In genomic region chr10:87635498-87636312, GRCh38 we compare ENCODE assay signal across 1 cellular context.
TF ChIP-seq lines count a peak whose summit lies in the region.

No MANE protein-coding gene starts in this region.

TF ChIP-seq in HepG2, 621 proteins besides CTCF, POLR2A, EP300 and RAD21 (continued from another document and continues in another):
- TF ChIP-seq ARID5B (CRISPR knock-in tag; IDR thresholded peaks at IDR 0.05) (peak; percentile 38; the same call in 1 of the 2 replicates), ZNF546 (CRISPR knock-in tag; conservative IDR thresholded peaks at IDR 0.05) (no peak), FOSL2 (CRISPR knock-in tag; IDR thresholded peaks at IDR 0.05) (peak; percentile 92), ZNF441 (CRISPR knock-in tag; IDR thresholded peaks at IDR 0.05; ENCODE audit: borderline replicate concordance) (no peak), JUND (CRISPR knock-in tag; IDR thresholded peaks at IDR 0.05) (peak; percentile 37; the same call in 1 of the 2 replicates), ZFAT (CRISPR knock-in tag; conservative IDR thresholded peaks at IDR 0.05) (no peak), SOX5 (CRISPR knock-in tag; IDR thresholded peaks at IDR 0.05; ENCODE audit: borderline replicate concordance) (no peak), SSRP1 (CRISPR knock-in tag; IDR thresholded peaks at IDR 0.05) (no peak), MTF2 (CRISPR knock-in tag; IDR thresholded peaks at IDR 0.05; ENCODE audit: borderline replicate concordance) (no peak), MAZ (IDR thresholded peaks at IDR 0.05; ENCODE audit: borderline replicate concordance, low read depth, low read length) (no peak), MAZ (CRISPR knock-in tag; IDR thresholded peaks at IDR 0.05; ENCODE audit: low read depth) (no peak), MAFF (IDR thresholded peaks at IDR 0.05; ENCODE audit: low read depth, low read length) (no peak), REPIN1 (CRISPR knock-in tag; IDR thresholded peaks at IDR 0.05; ENCODE audit: borderline replicate concordance, low read depth) (no peak), ZNF569 (CRISPR knock-in tag; IDR thresholded peaks at IDR 0.05; ENCODE audit: borderline replicate concordance) (no peak), MAX (IDR thresholded peaks at IDR 0.05) (0 out of 2 replicates have a peak, but pooled peaks have one; percentile 19), ZNF10 (CRISPR knock-in tag; IDR thresholded peaks at IDR 0.05; ENCODE audit: borderline replicate concordance, low read depth) (no peak), AHDC1 (CRISPR knock-in tag; IDR thresholded peaks at IDR 0.05; ENCODE audit: borderline replicate concordance) (0 out of 2 replicates have a peak, but pooled peaks have one; percentile 32), ZNF674 (CRISPR knock-in tag; IDR thresholded peaks at IDR 0.05; ENCODE audit: low read depth) (no peak), SMAD3 (CRISPR knock-in tag; IDR thresholded peaks at IDR 0.05) (no peak), SCMH1 (CRISPR knock-in tag; IDR thresholded peaks at IDR 0.05; ENCODE audit: borderline replicate concordance) (no peak), STAT5B (CRISPR knock-in tag; IDR thresholded peaks at IDR 0.05) (no peak), UBTF (CRISPR knock-in tag; IDR thresholded peaks at IDR 0.05) (no peak), HIVEP1 (CRISPR knock-in tag; IDR thresholded peaks at IDR 0.05) (no peak), ATF3 (CRISPR knock-in tag; IDR thresholded peaks at IDR 0.05) (peak; percentile 48; the same call in 1 of the 2 replicates), DMAP1 (CRISPR knock-in tag; IDR thresholded peaks at IDR 0.05) (no peak), RELA (CRISPR knock-in tag; IDR thresholded peaks at IDR 0.05) (no peak), CENPT (CRISPR knock-in tag; IDR thresholded peaks at IDR 0.05; ENCODE audit: low read depth) (no peak), KIAA2018 (CRISPR knock-in tag; IDR thresholded peaks at IDR 0.05; ENCODE audit: borderline replicate concordance) (no peak), KDM4B (CRISPR knock-in tag; IDR thresholded peaks at IDR 0.05) (no peak), STAT6 (CRISPR knock-in tag; IDR thresholded peaks at IDR 0.05; ENCODE audit: borderline replicate concordance) (no peak), ZNF317 (CRISPR knock-in tag; IDR thresholded peaks at IDR 0.05) (no peak), ARID2 (CRISPR knock-in tag; IDR thresholded peaks at IDR 0.05; ENCODE audit: borderline replicate concordance) (no peak), SAP130 (CRISPR knock-in tag; IDR thresholded peaks at IDR 0.05; ENCODE audit: low read depth) (peak; percentile 51), ETV5 (CRISPR knock-in tag; IDR thresholded peaks at IDR 0.05; ENCODE audit: borderline replicate concordance) (peak; percentile 54; the same call in 1 of the 2 replicates), IRF2 (CRISPR knock-in tag; IDR thresholded peaks at IDR 0.05) (peak; percentile 61; the same call in 1 of the 2 replicates), POLR2AphosphoS2 (IDR thresholded peaks at IDR 0.05; ENCODE audit: low read depth, low read length) (no peak), ZNF883 (CRISPR knock-in tag; IDR thresholded peaks at IDR 0.05; ENCODE audit: not compliant biosample characterization) (no peak), TRIM24 (CRISPR knock-in tag; IDR thresholded peaks at IDR 0.05) (no peak)
